Comparison of ENCODE assay signal across 24 cellular contexts in the genomic region with DNA sequence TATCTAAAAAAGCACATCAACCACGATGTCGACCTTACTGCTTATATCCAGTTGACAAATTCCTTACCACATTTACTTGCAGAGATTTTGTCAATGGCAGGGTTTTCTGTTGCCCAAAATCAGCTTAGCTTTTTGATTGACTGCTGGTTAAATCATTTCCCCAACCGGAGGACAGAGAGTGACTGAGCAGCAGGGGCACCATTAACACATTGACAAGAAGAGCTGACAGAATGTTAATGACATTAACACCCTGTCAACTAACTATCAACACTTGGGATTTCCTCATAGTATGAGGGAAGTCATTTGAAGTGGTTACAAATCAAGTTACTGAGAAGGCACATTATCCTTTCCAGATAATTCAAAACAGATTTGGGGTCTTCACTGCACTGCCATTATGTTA.
"Had no signal": no experiment of that assay in that cellular context is flagged by ENCODE, and none has a peak within 500 bp of the region (broad histone marks: within the 10 kb centered on the region; RNA-seq: fewer than 3 reads in every experiment).

No MANE protein-coding gene starts in this region.

- H3K9me3 ChIP-seq: heart left ventricle, left ventricle myocardium inferior, lower lobe of right lung, psoas muscle, right lobe of liver, tibial artery, upper lobe of right lung, vagina had no signal

- ATAC-seq: esophagus mucosa; heart left ventricle; lower lobe of right lung; psoas muscle; right lobe of liver; stimulated activated effector memory CD8-positive, alpha-beta T cell treated with anti-CD3 and anti-CD28 coated beads, Interleukin-12 subunit alpha, Interleukin-12 subunit beta, amount 100 ng/mL, for 72 hours; stimulated activated naive CD8-positive, alpha-beta T cell treated with anti-CD3 and anti-CD28 coated beads, Interleukin-15, Interleukin-2, amounts not matched to agents 100 U/mL and 50 U/mL, for 24 hours; upper lobe of right lung had no signal

- H3K9ac ChIP-seq: parathyroid adenoma had no signal

- H3K27me3 ChIP-seq: heart left ventricle, right lobe of liver, tibial artery, upper lobe of right lung, vagina had no signal

- FAIRE-seq: endometrium, frontal cortex, keratinocyte had no signal

- H3K4me1 ChIP-seq: heart left ventricle, left ventricle myocardium inferior, lower lobe of right lung, parathyroid adenoma, psoas muscle, right lobe of liver, tibial artery, upper lobe of right lung, vagina had no signal

- H3K4me3 ChIP-seq: coronary artery, heart left ventricle, left ventricle myocardium inferior, lower lobe of right lung, psoas muscle, right lobe of liver, tibial artery, upper lobe of right lung, vagina had no signal

- DNase-seq: effector CD4-positive, alpha-beta T cell; heart left ventricle; hippocampal formation; immature natural killer cell; left ventricle myocardium inferior; lower lobe of right lung; mesenchymal stem cell; naive B cell; psoas muscle; retina; right lobe of liver; stimulated activated CD4-positive, alpha-beta T cell treated with anti-CD3 and anti-CD28 coated beads, Interleukin-4, amount 100 ng/mL, for 1 hour; stimulated activated CD8-positive, alpha-beta memory T cell treated with anti-CD3 and anti-CD28 coated beads, Interleukin-4, amount 100 ng/mL, for 48 hours; stimulated activated naive CD8-positive, alpha-beta T cell treated with anti-CD3 and anti-CD28 coated beads, Interleukin-15, Interleukin-2, amounts not matched to agents 100 U/mL and 50 U/mL, for 24 hours; tibial artery; upper lobe of right lung had no signal

- H3K36me3 ChIP-seq: heart left ventricle, left ventricle myocardium inferior, lower lobe of right lung, right lobe of liver, tibial artery, upper lobe of right lung, vagina had no signal

- H3K79me2 ChIP-seq: parathyroid adenoma had no signal

- H3K27ac ChIP-seq: coronary artery, heart left ventricle, left ventricle myocardium inferior, lower lobe of right lung, parathyroid adenoma, psoas muscle, right lobe of liver, tibial artery, upper lobe of right lung, vagina had no signal
